8 cellular contexts compared by ENCODE assay signal in the genomic region with DNA sequence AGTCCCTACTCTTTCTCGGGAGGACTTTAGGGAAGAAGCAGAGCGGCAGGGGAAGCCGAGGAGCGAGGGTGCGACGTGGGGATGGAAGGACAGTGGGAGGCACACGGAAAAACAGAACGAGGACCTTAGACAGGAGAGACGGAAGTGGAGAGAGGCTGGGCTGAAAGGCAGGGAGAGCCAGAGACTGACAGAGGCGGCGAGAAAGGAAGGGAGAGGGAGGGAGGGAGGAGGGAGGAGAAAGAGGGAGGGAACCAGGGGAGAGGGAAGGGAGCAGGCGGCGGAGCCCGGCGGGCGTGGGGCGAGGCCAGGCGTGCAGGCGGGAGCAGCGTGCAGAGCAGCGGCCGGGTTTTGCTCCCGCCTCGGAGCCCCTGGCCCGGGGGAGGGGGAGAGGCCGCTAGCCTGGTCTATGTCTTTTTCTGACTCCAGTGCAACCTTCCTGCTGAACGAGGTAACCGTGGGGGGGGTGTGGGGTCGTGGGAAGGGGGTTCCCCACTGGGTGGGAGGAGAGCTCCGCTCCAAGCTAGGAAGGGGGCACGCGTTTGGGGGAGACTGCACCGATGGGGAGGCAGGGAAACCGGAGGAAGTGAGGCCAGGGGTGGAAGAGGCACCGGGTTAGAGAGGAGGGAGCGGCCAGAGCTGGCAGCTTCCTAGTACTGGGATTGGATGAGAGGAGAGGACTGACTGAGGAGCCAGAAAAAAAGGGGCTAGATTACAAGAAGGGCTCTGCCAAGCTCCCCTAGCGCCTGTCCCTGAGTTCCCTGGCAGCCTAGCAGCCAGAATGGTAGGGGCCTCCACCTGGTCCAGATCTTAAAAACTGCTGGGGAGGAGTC. TPM values are rescaled to one million over a fixed set of nuclear protein-coding genes. Genes with fewer than 3 reads are reported as not detected.
DNase-seq lines count a peak whose midpoint lies in the region; ATAC-seq, FAIRE-seq and TF ChIP-seq lines count a peak whose summit lies in the region.

No MANE protein-coding gene starts in this region.

- H3K9me3 ChIP-seq in CD4-positive, alpha-beta T cell (ENCODE audit: control insufficient read depth, low read length) = no peaks in the 10 kb centered on the region
- no peaks in the 10 kb centered on the region for H3K9me3 ChIP-seq in neuron (ENCODE audit: low read length)

- no peaks in the 10 kb centered on the region for H3K36me3 Mint-ChIP-seq in CD4-positive, alpha-beta T cell (ENCODE audit: low read depth)
- no peaks in the 10 kb centered on the region for H3K36me3 Mint-ChIP-seq in activated naive CD4-positive, alpha-beta T cell treated with anti-CD3 and anti-CD28 coated beads, Interleukin-2, amount 50 U/mL, for 24 hours

- no peak for TF ChIP-seq CTCF in CD4-positive, alpha-beta T cell (IDR thresholded peaks at IDR 0.05)

- H3K9me3 Mint-ChIP-seq in CD4-positive, alpha-beta T cell = no peaks in the 10 kb centered on the region
- no peaks in the 10 kb centered on the region for H3K9me3 Mint-ChIP-seq in activated naive CD4-positive, alpha-beta T cell treated with anti-CD3 and anti-CD28 coated beads, Interleukin-2, amount 50 U/mL, for 24 hours

- no peak overlapping the region for H3K27ac ChIP-seq in CD4-positive, alpha-beta T cell (ENCODE audit: low read depth, low read length)

- H3K4me3 ChIP-seq in neuron (ENCODE audit: low read length) = peak overlapping the region; percentile 54

- peak overlapping the region; percentile 94 for H3K4me3 Mint-ChIP-seq in CD4-positive, alpha-beta T cell
- peak overlapping the region; percentile 82 for H3K4me3 Mint-ChIP-seq in activated naive CD4-positive, alpha-beta T cell treated with anti-CD3 and anti-CD28 coated beads, Interleukin-2, amount 50 U/mL, for 24 hours

- POLR2A ChIA-PET in CD4-positive, alpha-beta T cell (lab: Charles Lee) = interaction anchor here (1.0 to 2.7 kb wide), 5 partner anchors 12 to 316 kb away, joined by 4 to 16 read pairs (median 4); partner anchors contain the start of genes CCNT1, DDX23, KANSL2 and TUBA1B

- no peaks in the 10 kb centered on the region for H3K27me3 Mint-ChIP-seq in CD4-positive, alpha-beta T cell
- peaks cover 3% of the 10 kb centered on the region for H3K27me3 Mint-ChIP-seq in activated naive CD4-positive, alpha-beta T cell treated with anti-CD3 and anti-CD28 coated beads, Interleukin-2, amount 50 U/mL, for 24 hours

- H3K27ac Mint-ChIP-seq in CD4-positive, alpha-beta T cell = no peak overlapping the region
- H3K27ac Mint-ChIP-seq in activated naive CD4-positive, alpha-beta T cell treated with anti-CD3 and anti-CD28 coated beads, Interleukin-2, amount 50 U/mL, for 24 hours = no peak overlapping the region

- ATAC-seq in CD4-positive, alpha-beta T cell (ENCODE audit: poor library complexity) = peak; percentile 3
- ATAC-seq in GM19328 (IDR thresholded peaks at IDR 0.05; ENCODE audit: unreplicated experiment) = peak; percentile 15
- ATAC-seq in GM21737 (IDR thresholded peaks at IDR 0.05; ENCODE audit: unreplicated experiment) = no peak

- no peaks in the 10 kb centered on the region for H3K36me3 ChIP-seq in neuron (ENCODE audit: insufficient read depth, low read length)

- DNase-seq in CD4-positive, alpha-beta T cell = peak in 2 of 10 experiments; percentile 2 to 6
- DNase-seq in HTR-8/SVneo (ENCODE audit: insufficient read length, low spot score) (peak; percentile 69), NOMO-1 treated with DMSO at 0.1 percent for 48 hours (lab: John Stamatoyannopoulos, UW; ENCODE audit: unreplicated experiment) (peak; percentile 79), globus pallidus (ENCODE audit: low spot score) (peak; percentile 45)

- H3K4me1 ChIP-seq in neuron (ENCODE audit: insufficient read depth, low read length) = peaks cover 44% of the 10 kb centered on the region

- CTCF ChIA-PET in CD4-positive, alpha-beta T cell (lab: Charles Lee) = interaction anchor here (0.6 to 2.2 kb wide), 15 partner anchors 8 to 177 kb away, joined by 3 to 11 read pairs (median 4); partner anchors contain the start of gene DDX23

- H3K27me3 ChIP-seq in CD4-positive, alpha-beta T cell (ENCODE audit: control insufficient read depth, insufficient read depth, low read length) = no peaks in the 10 kb centered on the region
- no peaks in the 10 kb centered on the region for H3K27me3 ChIP-seq in neuron (ENCODE audit: insufficient read depth, low read length)

- intact Hi-C loops in CD4-positive, alpha-beta T cell (cut with DNase I, micrococcal nuclease) = no loop called here

- H2AFZ ChIP-seq in neuron (ENCODE audit: low read depth, low read length) = peak overlapping the region; percentile 81

- FAIRE-seq in HTR-8/SVneo (lab: Jason Lieb, UNC) = peak; percentile 93

- H3K4me1 Mint-ChIP-seq in CD4-positive, alpha-beta T cell (ENCODE audit: low read depth) = peaks cover 44% of the 10 kb centered on the region
- H3K4me1 Mint-ChIP-seq in activated naive CD4-positive, alpha-beta T cell treated with anti-CD3 and anti-CD28 coated beads, Interleukin-2, amount 50 U/mL, for 24 hours = peaks cover 25% of the 10 kb centered on the region

RNA-seq across cellular contexts. Expression of gene CACNB3, which starts 2.8 kb away (rescaled TPM):
- total RNA-seq in CD4-positive, alpha-beta T cell = 1 to 10 TPM; 3.9 to 5.7 TPM

RNA-seq across cellular contexts. Expression of gene ADCY6, which starts 26.6 kb away (rescaled TPM):
- not detected for total RNA-seq in CD4-positive, alpha-beta T cell

RNA-seq across cellular contexts. Expression of gene DDX23, which starts 36.5 kb away (rescaled TPM):
- total RNA-seq in CD4-positive, alpha-beta T cell = 10 to 100 TPM; 69.4 to 76.5 TPM

RNA-seq across cellular contexts. Expression of gene RND1, which starts 50.2 kb away (rescaled TPM):
- total RNA-seq in CD4-positive, alpha-beta T cell = 1 to 10 TPM; 4.8 to 5.7 TPM
